ENCODE assay signal across 20 cellular contexts in genomic region chr2:59425292-59425691, GRCh38.
"Had no signal": no experiment of that assay in that cellular context is flagged by ENCODE, and none has a peak within 500 bp of the region (broad histone marks: within the 10 kb centered on the region; RNA-seq: fewer than 3 reads in every experiment).

No MANE protein-coding gene starts in this region.

- H3K4me1 ChIP-seq: body of pancreas had no signal

- H3K27ac ChIP-seq: body of pancreas had no signal

- DNase-seq: activated CD4-positive, alpha-beta T cell treated with anti-CD3 and anti-CD28 coated beads for 48 hours; activated CD8-positive, alpha-beta memory T cell treated with anti-CD3 and anti-CD28 coated beads, Interleukin-2, amount 50 U/mL, for 4 hours; activated CD8-positive, alpha-beta T cell treated with anti-CD3 and anti-CD28 coated beads, Interleukin-2, amount 10 ng/mL, durations not matched to agents 7 days and 5 days; activated gamma-delta T cell; activated T-cell treated with anti-CD3 and anti-CD28 coated beads, Interleukin-2, amount 50 U/mL, for 72 hours; amygdala; cortex of kidney; effector memory CD4-positive, alpha-beta T cell; left ventricle myocardium superior; mesenchymal stem cell; nucleus accumbens; posterior cingulate gyrus; stimulated activated CD4-positive, alpha-beta T cell treated with anti-CD3 and anti-CD28 coated beads, Interleukin-2, amount 100 ng/mL, for 48 hours; T-helper 2 cell had no signal

- H3K9me3 ChIP-seq: body of pancreas had no signal

- ATAC-seq: activated CD8-positive, alpha-beta T cell treated with anti-CD3 and anti-CD28 coated beads, Interleukin-2, amount 10 ng/mL, durations not matched to agents 7 days and 5 days; activated T-cell treated with anti-CD3 and anti-CD28 coated beads, Interleukin-2, amount 50 U/mL, for 72 hours; body of pancreas; left ventricle myocardium superior; stimulated activated memory B cell treated with anti-CD40 and anti-IgM and Interleukin-4, amounts not matched to agents 10 μg/mL and 1 μg/mL and 100 μg/mL, for 72 hours; WTC11 had no signal

- H3K27me3 ChIP-seq: body of pancreas had no signal

- H3K36me3 Mint-ChIP-seq: stimulated activated memory B cell treated with anti-CD40 and anti-IgM and Interleukin-4, amounts not matched to agents 10 μg/mL and 1 μg/mL and 100 μg/mL, for 72 hours had no signal

- H3K27ac Mint-ChIP-seq: activated CD8-positive, alpha-beta T cell treated with anti-CD3 and anti-CD28 coated beads, Interleukin-2, amount 10 ng/mL, durations not matched to agents 7 days and 5 days; activated naive CD8-positive, alpha-beta T cell; activated T-cell treated with anti-CD3 and anti-CD28 coated beads, Interleukin-2, amount 50 U/mL, for 72 hours; nephron; stimulated activated memory B cell treated with anti-CD40 and anti-IgM and Interleukin-4, amounts not matched to agents 10 μg/mL and 1 μg/mL and 100 μg/mL, for 72 hours; WTC11 had no signal

- H3K27me3 Mint-ChIP-seq: activated naive CD8-positive, alpha-beta T cell; central memory CD8-positive, alpha-beta T cell; stimulated activated memory B cell treated with anti-CD40 and anti-IgM and Interleukin-4, amounts not matched to agents 10 μg/mL and 1 μg/mL and 100 μg/mL, for 72 hours had no signal

- H3K4me3 ChIP-seq: body of pancreas had no signal

- H3K4me3 Mint-ChIP-seq: activated CD8-positive, alpha-beta T cell treated with anti-CD3 and anti-CD28 coated beads, Interleukin-2, amount 10 ng/mL, durations not matched to agents 7 days and 5 days; activated naive CD8-positive, alpha-beta T cell; activated T-cell treated with anti-CD3 and anti-CD28 coated beads, Interleukin-2, amount 50 U/mL, for 72 hours; central memory CD8-positive, alpha-beta T cell; nephron; stimulated activated memory B cell treated with anti-CD40 and anti-IgM and Interleukin-4, amounts not matched to agents 10 μg/mL and 1 μg/mL and 100 μg/mL, for 72 hours; WTC11 had no signal

- H3K4me1 Mint-ChIP-seq: central memory CD8-positive, alpha-beta T cell; nephron; stimulated activated memory B cell treated with anti-CD40 and anti-IgM and Interleukin-4, amounts not matched to agents 10 μg/mL and 1 μg/mL and 100 μg/mL, for 72 hours had no signal
